Comparison of ENCODE assay signal across 1 cellular context in the genomic region with DNA sequence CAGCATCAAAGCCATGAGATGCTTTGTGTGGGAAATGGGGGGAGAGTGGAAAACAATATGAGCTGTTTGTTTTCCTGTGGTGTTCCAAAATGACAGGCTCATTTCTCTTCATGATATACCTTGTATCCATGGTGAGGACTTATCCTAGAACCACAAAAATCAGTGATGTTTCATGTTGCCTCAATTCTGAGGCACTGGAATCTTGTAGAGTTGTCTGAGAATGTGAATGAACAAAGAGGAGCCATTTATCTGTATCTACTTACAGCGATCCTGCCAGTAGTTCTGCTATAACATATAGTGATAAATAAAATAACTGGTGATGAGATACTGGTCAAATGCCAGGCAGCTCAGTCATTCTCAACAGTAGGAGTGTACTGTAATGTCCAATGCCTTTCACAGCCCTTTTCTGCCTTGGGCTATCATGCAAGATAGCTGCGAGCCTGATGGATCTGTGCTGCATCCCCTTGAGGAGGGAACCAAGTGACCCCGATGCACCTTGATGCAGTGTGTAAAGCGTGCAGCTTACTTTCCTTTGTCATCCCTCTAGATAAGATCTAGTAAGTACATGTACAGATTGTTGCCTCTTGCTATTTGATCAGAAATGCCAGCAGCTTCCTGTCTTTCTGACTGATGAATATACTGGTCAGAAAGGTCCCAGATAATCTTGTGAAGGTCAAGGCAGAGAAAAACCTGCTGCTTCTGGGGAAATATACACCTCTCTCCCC.
TF ChIP-seq lines count a peak whose summit lies in the region.

No MANE protein-coding gene starts in this region.

TF ChIP-seq in SK-N-SH treated with all-trans-retinoic acid at 6 μM for 48 hours, 23 proteins besides CTCF, POLR2A, EP300 and RAD21:
- TF ChIP-seq ZNF565 (CRISPR knock-in tag; conservative IDR thresholded peaks at IDR 0.05; ENCODE audit: low read depth) (no peak), ARNTL (CRISPR knock-in tag; IDR thresholded peaks at IDR 0.05; ENCODE audit: borderline replicate concordance, low read depth) (no peak)
- TF ChIP-seq, protein P1, sequence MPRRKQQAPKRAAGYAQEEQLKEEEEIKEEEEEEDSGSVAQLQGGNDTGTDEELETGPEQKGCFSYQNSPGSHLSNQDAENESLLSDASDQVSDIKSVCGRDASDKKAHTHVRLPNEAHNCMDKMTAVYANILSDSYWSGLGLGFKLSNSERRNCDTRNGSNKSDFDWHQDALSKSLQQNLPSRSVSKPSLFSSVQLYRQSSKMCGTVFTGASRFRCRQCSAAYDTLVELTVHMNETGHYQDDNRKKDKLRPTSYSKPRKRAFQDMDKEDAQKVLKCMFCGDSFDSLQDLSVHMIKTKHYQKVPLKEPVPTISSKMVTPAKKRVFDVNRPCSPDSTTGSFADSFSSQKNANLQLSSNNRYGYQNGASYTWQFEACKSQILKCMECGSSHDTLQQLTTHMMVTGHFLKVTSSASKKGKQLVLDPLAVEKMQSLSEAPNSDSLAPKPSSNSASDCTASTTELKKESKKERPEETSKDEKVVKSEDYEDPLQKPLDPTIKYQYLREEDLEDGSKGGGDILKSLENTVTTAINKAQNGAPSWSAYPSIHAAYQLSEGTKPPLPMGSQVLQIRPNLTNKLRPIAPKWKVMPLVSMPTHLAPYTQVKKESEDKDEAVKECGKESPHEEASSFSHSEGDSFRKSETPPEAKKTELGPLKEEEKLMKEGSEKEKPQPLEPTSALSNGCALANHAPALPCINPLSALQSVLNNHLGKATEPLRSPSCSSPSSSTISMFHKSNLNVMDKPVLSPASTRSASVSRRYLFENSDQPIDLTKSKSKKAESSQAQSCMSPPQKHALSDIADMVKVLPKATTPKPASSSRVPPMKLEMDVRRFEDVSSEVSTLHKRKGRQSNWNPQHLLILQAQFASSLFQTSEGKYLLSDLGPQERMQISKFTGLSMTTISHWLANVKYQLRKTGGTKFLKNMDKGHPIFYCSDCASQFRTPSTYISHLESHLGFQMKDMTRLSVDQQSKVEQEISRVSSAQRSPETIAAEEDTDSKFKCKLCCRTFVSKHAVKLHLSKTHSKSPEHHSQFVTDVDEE (CRISPR knock-in tag; IDR thresholded peaks at IDR 0.05): no peak
- TF ChIP-seq, protein P2, sequence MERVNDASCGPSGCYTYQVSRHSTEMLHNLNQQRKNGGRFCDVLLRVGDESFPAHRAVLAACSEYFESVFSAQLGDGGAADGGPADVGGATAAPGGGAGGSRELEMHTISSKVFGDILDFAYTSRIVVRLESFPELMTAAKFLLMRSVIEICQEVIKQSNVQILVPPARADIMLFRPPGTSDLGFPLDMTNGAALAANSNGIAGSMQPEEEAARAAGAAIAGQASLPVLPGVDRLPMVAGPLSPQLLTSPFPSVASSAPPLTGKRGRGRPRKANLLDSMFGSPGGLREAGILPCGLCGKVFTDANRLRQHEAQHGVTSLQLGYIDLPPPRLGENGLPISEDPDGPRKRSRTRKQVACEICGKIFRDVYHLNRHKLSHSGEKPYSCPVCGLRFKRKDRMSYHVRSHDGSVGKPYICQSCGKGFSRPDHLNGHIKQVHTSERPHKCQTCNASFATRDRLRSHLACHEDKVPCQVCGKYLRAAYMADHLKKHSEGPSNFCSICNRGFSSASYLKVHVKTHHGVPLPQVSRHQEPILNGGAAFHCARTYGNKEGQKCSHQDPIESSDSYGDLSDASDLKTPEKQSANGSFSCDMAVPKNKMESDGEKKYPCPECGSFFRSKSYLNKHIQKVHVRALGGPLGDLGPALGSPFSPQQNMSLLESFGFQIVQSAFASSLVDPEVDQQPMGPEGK (CRISPR knock-in tag; IDR thresholded peaks at IDR 0.05; ENCODE audit: borderline replicate concordance): no peak
TF ChIP-seq in SK-N-SH treated with all-trans-retinoic acid at 6 μM for 48 hours: peak in this region for 0.
